In the genomic region with DNA sequence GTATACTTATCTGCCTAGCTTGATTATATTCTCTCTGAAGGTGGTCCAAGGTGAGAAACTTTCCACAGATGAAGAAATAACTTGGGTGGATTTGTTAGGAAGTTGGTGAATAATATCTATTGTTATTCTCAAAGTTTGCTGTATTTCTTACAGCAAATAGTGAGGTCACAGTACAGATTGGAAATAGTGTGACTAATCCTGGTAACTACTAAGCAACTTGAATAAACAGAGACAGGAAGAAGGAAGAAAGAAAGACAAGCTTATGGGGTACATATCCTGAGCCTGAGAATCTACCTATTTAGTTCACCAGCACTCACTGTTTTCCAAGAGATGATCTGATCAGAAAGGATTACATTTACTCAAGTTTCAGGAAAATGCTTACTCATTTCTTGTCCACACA, we compare ENCODE assay signal across 23 cellular contexts.
"Had no signal": no experiment of that assay in that cellular context is flagged by ENCODE, and none has a peak within 500 bp of the region (broad histone marks: within the 10 kb centered on the region; RNA-seq: fewer than 3 reads in every experiment).

No MANE protein-coding gene starts in this region.

- DNase-seq: activated CD4-positive, alpha-beta T cell treated with anti-CD3 and anti-CD28 coated beads for 36 hours; activated CD4-positive, CD25-positive, alpha-beta regulatory T cell; activated CD8-positive, alpha-beta memory T cell treated with anti-CD3 and anti-CD28 coated beads, Interleukin-2, amount 10 ng/mL, durations not matched to agents 7 days and 5 days; activated CD8-positive, alpha-beta T cell treated with anti-CD3 and anti-CD28 coated beads, Interleukin-2, amount 10 ng/mL, durations not matched to agents 7 days and 5 days; activated naive CD8-positive, alpha-beta T cell treated with anti-CD3 and anti-CD28 coated beads, Interleukin-2, amount 50 U/mL, for 24 hours; activated T-cell treated with anti-CD3 and anti-CD28 coated beads, Interleukin-2, amount 50 U/mL, for 48 hours; caudate nucleus; cortex of kidney; effector memory CD8-positive, alpha-beta T cell; islet precursor cell; left ventricle myocardium inferior; naive B cell; nephron progenitor cell; ovary; right lobe of liver; stimulated activated CD4-positive, alpha-beta T cell treated with anti-CD3 and anti-CD28 coated beads, Interleukin-12 subunit alpha, Interleukin-12 subunit beta, amount 100 ng/mL, for 4 hours; stimulated activated CD4-positive, alpha-beta T cell treated with anti-CD3 and anti-CD28 coated beads, Interleukin-4, amount 100 ng/mL, for 1 hour; stimulated activated naive CD8-positive, alpha-beta T cell treated with anti-CD3 and anti-CD28 coated beads, Interleukin-15, Interleukin-2, amounts not matched to agents 100 U/mL and 50 U/mL, for 24 hours; upper lobe of left lung had no signal

- H3K4me3 ChIP-seq: esophagus muscularis mucosa, gastroesophageal sphincter, hepatocyte, left ventricle myocardium inferior, ovary, right lobe of liver, upper lobe of left lung, vagina had no signal
